8 cellular contexts compared by ENCODE assay signal in genomic region chr1:43705982-43706597, GRCh38. TPM values are rescaled to one million over a fixed set of nuclear protein-coding genes. Genes with fewer than 3 reads are reported as not detected.
A peak's percentile ranks its signal among the peaks of the same experiment; 100 is the strongest.
DNase-seq lines count a peak whose midpoint lies in the region; ATAC-seq and TF ChIP-seq lines count a peak whose summit lies in the region.

No MANE protein-coding gene starts in this region.

- no peaks in the 10 kb centered on the region for H3K27me3 ChIP-seq in heart left ventricle

- intact Hi-C loops in heart left ventricle (cut with DNase I) = loop anchor here in 3 of 10 donors (2.0 to 5.0 kb wide), 4 partner anchors 54 to 241 kb away; partner anchors contain the start of genes KDM4A (in 2 of the 3) and IPO13 (in 1 of the 3)

- H3K4me1 ChIP-seq in heart left ventricle = peaks cover 0 to 35% (median 16%) of the 10 kb centered on the region in 12 donors

- H3K9ac ChIP-seq in SK-N-MC (ENCODE audit: insufficient read length) = peak overlapping the region; percentile 92

- DNase-seq in AG10803 (ENCODE audit: low read depth) (peak; percentile 7), GM12865 (ENCODE audit: low read depth) (peak; percentile 32), SK-N-MC (ENCODE audit: low read depth, low spot score) (no peak), GOT3 (lab: John Stamatoyannopoulos, UW) (no peak), heart left ventricle (no peak), LoVo (ENCODE audit: low spot score) (no peak), T-helper 9 cell (no peak)

- TF ChIP-seq POLR2A in heart left ventricle (IDR thresholded peaks at IDR 0.05) = no peak

- 66 to 81% (median 75%) methylated on average over 3 to 5 of the region's 5 CpGs for WGBS in heart left ventricle, 4 donors

- H3K36me3 ChIP-seq in SK-N-MC (ENCODE audit: insufficient read depth, low read length) (peaks cover 59% of the 10 kb centered on the region), heart left ventricle (peaks cover 0 to 63% (median 45%) of the 10 kb centered on the region in 9 donors)

- TF ChIP-seq CTCF in AG10803 (conservative IDR thresholded peaks at IDR 0.05; ENCODE audit: low read length) (no peak), GM12865 (IDR thresholded peaks at IDR 0.05; ENCODE audit: insufficient read depth, low read depth, low read length, missing control alignments) (no peak), heart left ventricle (IDR thresholded peaks at IDR 0.05) (no peak)

- H3K9me3 ChIP-seq in SK-N-MC (ENCODE audit: low read depth, low read length) (no peaks in the 10 kb centered on the region), iPS-18c (ENCODE audit: control insufficient read depth, insufficient read depth, low read length) (no peaks in the 10 kb centered on the region), heart left ventricle (no peaks in the 10 kb centered on the region)

- no peak for ATAC-seq in heart left ventricle

- H3K4me3 ChIP-seq in AG10803 (ENCODE audit: low read length) (no peak overlapping the region; the same call in 1 of the 2 replicates), GM12865 (ENCODE audit: low read depth, low read length) (peak overlapping the region; percentile 58), SK-N-MC (peak overlapping the region; percentile 95), iPS-18c (ENCODE audit: insufficient read depth, low read depth, low read length) (peak overlapping the region; percentile 86), heart left ventricle (peak overlapping the region in 3 of 12 donors; percentile 71 to 92 (median 82))

- H3K27ac ChIP-seq in SK-N-MC (peak overlapping the region; percentile 51), heart left ventricle (no peak overlapping the region)

RNA-seq across cellular contexts. Expression of gene ST3GAL3, which starts 1.2 kb away (rescaled TPM):
- 10 to 100 TPM; 23.5 to 31.7 (median 26.8) TPM for total RNA-seq in heart left ventricle
- 10 to 100 TPM; 14.4 to 24.6 TPM for polyA plus RNA-seq in heart left ventricle

RNA-seq across cellular contexts. Expression of gene KDM4A, which starts 56.1 kb away (rescaled TPM):
- 10 to 100 TPM; 10.7 to 32.2 (median 18.5) TPM for total RNA-seq in heart left ventricle
- polyA plus RNA-seq in heart left ventricle = 1 to 10 TPM; 5.6 to 9.5 TPM

Comparison
In these comparisons a context has a peak if more than half of its experiments do, and no peak if none do; other contexts are left out.
1. DNase-seq: peak in AG10803 (single experiment) and GM12865 (single experiment); none in SK-N-MC (single experiment), GOT3 (single experiment), heart left ventricle (0 of 5), LoVo (single experiment) and T-helper 9 cell (single experiment).